ENCODE assay signal across 8 cellular contexts in the genomic region with DNA sequence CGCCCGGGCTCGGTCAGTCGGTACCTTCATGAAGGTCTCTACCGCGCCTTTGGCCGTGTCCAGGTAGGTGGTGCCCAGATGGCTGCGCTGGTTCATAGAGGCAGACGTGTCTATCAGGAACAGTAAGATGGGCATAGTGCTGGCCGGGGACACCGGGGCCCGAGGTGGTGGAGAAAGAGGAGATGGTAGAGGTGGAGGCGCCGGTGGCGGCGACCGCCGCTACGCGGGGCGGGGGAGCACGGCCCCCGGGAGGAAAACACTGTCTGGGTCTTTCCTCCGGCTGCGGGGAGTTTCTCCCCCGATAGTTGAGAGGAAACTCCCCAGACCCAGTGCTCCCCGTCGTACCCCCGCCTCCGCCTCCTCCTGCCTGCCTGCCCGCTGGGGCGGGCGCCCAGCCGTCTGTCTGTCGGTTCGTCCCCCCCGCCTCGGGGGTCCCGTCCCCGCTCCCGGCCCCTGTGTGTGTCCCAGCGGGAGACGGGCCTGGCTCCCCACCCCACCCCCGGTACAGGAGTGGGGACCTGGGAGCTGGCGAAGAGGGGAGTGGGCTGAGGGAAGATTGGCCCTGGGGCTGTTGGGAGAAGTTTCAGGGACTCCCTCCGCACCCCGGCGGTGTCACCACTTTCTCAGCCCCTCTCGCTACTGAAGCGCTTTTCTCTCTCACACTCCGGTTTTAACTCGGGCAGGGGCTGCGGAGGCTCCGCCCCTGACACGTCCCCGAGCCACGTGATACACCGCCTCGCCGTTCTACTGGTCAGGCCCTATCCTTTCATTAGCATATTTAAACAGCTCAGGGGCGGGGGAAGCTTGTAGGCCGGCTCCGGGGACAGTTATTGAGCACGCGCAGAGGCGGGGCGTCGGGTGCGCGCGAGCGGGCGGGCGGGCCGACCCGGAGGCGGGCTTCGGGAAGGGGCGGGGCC. TPM values are rescaled to one million over a fixed set of nuclear protein-coding genes. Genes with fewer than 3 reads are reported as not detected.
DNase-seq lines count a peak whose midpoint lies in the region; ATAC-seq, FAIRE-seq and TF ChIP-seq lines count a peak whose summit lies in the region.

A gene with protein sequence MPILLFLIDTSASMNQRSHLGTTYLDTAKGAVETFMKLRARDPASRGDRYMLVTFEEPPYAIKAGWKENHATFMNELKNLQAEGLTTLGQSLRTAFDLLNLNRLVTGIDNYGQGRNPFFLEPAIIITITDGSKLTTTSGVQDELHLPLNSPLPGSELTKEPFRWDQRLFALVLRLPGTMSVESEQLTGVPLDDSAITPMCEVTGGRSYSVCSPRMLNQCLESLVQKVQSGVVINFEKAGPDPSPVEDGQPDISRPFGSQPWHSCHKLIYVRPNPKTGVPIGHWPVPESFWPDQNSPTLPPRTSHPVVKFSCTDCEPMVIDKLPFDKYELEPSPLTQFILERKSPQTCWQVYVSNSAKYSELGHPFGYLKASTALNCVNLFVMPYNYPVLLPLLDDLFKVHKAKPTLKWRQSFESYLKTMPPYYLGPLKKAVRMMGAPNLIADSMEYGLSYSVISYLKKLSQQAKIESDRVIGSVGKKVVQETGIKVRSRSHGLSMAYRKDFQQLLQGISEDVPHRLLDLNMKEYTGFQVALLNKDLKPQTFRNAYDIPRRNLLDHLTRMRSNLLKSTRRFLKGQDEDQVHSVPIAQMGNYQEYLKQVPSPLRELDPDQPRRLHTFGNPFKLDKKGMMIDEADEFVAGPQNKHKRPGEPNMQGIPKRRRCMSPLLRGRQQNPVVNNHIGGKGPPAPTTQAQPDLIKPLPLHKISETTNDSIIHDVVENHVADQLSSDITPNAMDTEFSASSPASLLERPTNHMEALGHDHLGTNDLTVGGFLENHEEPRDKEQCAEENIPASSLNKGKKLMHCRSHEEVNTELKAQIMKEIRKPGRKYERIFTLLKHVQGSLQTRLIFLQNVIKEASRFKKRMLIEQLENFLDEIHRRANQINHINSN (minus strand): TSS at position 646 of the 917 bp plus-strand sequence. CDS start 511 bp downstream, at position 135.

- TF ChIP-seq CTCF in H1 (IDR thresholded peaks at IDR 0.05; ENCODE audit: control extremely low read depth in 1 of 3, insufficient read depth in 1 of 3, low read depth in 1 of 3, low read length in 3 of 3) = no peak

- 2% methylated on average over 46 of the region's 79 CpGs; no CpG with 5 or more reads in 1 of the 2 experiments for WGBS in H1 (ENCODE audit: extremely low coverage in 1 of 2, insufficient coverage in 1 of 2, insufficient read length in 1 of 2, insufficient replicate concordance in 2 of 2, low coverage in 1 of 2, low lambda C conversion rate in 2 of 2, missing lambda C conversion rate in 1 of 2), 2 experiments

- peak within 1 kb of the TSS; percentile 82 to 90 for H3K4me2 ChIP-seq in H1 (ENCODE audit: insufficient read depth in 1 of 2, low read depth in 2 of 2, low read length in 2 of 2)

- CTCF ChIA-PET in H1 (lab: Charles Lee; ENCODE audit: partially characterized antibody) = interaction anchor here (1.2 kb wide), 1 partner anchor 328 kb away, joined by 3 read pairs; no protein-coding TSS in a partner anchor

- H3K4me1 ChIP-seq in H1 (replicated peaks in 1 of 4; ENCODE audit: control insufficient read depth in 3 of 4, insufficient read depth in 4 of 4, low read length in 3 of 4) = no peaks in the 10 kb centered on the region; a peak in 1 of 7 replicates

- H2BK20ac ChIP-seq in H1 (ENCODE audit: low read length) = no peak within 1 kb of the TSS

- H4K91ac ChIP-seq in H1 (replicated peaks; ENCODE audit: insufficient read length, low read length) = peak within 1 kb of the TSS; percentile 93

- TF ChIP-seq POLR2A in H1 (IDR thresholded peaks at IDR 0.05; ENCODE audit: control extremely low read depth in 1 of 2, low read depth in 2 of 2, low read length in 2 of 2) = peak; percentile 100

- TF ChIP-seq RAD21 in H1 (IDR thresholded peaks at IDR 0.05 in 1 of 2, conservative IDR thresholded peaks at IDR 0.05 in 1 of 2; ENCODE audit: low read depth in 2 of 2, low read length in 2 of 2) = peak; percentile 1 to 14; a peak in 1 of 4 replicates

- H2AK5ac ChIP-seq in H1 (ENCODE audit: low read depth, low read length) = 0 out of 2 replicates have a peak within 1 kb of the TSS, but pooled peaks have one; percentile 47

- POLR2A ChIA-PET in H1 (lab: Charles Lee; ENCODE audit: partially characterized antibody) = interaction anchor here (0.5 to 2.9 kb wide), 106 partner anchors 9 to 1660 kb away, joined by 3 to 30 read pairs (median 4); a partner anchor contains a TSS

- H2AFZ ChIP-seq in H1 (ENCODE audit: low read length) = no peak within 1 kb of the TSS; the same call in 1 of the 2 replicates

- peak within 1 kb of the TSS; percentile 87 for H3K4ac ChIP-seq in H1 (replicated peaks; ENCODE audit: insufficient read length, low read depth, low read length)

- ATAC-seq in GM21367 (IDR thresholded peaks at IDR 0.05; ENCODE audit: unreplicated experiment) (peak; percentile 63), memory B cell (ENCODE audit: low read depth) (peak; percentile 73)

- peaks cover 23% of the 10 kb centered on the region for H3K36me3 Mint-ChIP-seq in memory B cell

- DNase-seq in COLO829 (ENCODE audit: low spot score) = peak; percentile 100
- peak; percentile 90 for DNase-seq in HTR-8/SVneo (ENCODE audit: insufficient read length, low spot score)
- DNase-seq in NOMO-1 treated with dmso at 0.1 percent for 144 hours (lab: John Stamatoyannopoulos, UW; ENCODE audit: unreplicated experiment) = peak; percentile 98
- peak; percentile 90 to 97 (median 94) for DNase-seq in activated CD8-positive, alpha-beta memory T cell treated with anti-CD3 and anti-CD28 coated beads for 48 hours (ENCODE audit: low read depth in 2 of 3, low spot score in 2 of 3)
- peak; percentile 98 to 99 for DNase-seq in H1 (ENCODE audit: low read depth in 1 of 2, low spot score in 2 of 2)
- DNase-seq in memory B cell (ENCODE audit: low spot score in 2 of 2) = peak; percentile 98 to 99
- peak; percentile 96 for DNase-seq in stimulated activated CD8-positive, alpha-beta memory T cell treated with anti-CD3 and anti-CD28 coated beads, Interleukin-12 subunit alpha, Interleukin-12 subunit beta, amount 100 ng/mL, for 24 hours (ENCODE audit: extremely low read depth)

- peak within 1 kb of the TSS; percentile 79 for H3K18ac ChIP-seq in H1 (ENCODE audit: extremely low read depth, low read length)

- no peaks in the 10 kb centered on the region for H3K27me3 Mint-ChIP-seq in memory B cell

- no peak within 1 kb of the TSS for H3K14ac ChIP-seq in H1 (ENCODE audit: insufficient read length)

- peak within 1 kb of the TSS; percentile 74 to 97 (median 82) for H3K9ac ChIP-seq in H1 (replicated peaks in 1 of 4; ENCODE audit: extremely low read depth in 1 of 4, low read depth in 3 of 4, low read length in 3 of 4)

- H3K79me2 ChIP-seq in H1 (ENCODE audit: control insufficient read depth in 1 of 2, insufficient read depth in 2 of 2, low read length in 2 of 2) = peaks cover 0 to 16% of the 10 kb centered on the region in 2 experiments; a peak in 2 of 4 replicates

- H3K23me2 ChIP-seq in H1 (ENCODE audit: low read depth, low read length) = peaks cover 7% of the 10 kb centered on the region

- peak within 1 kb of the TSS; percentile 83 for H3K27ac ChIP-seq in H1 (ENCODE audit: low read depth, low read length)

- H4K8ac ChIP-seq in H1 (ENCODE audit: extremely low read depth, insufficient read depth, low read length) = peak within 1 kb of the TSS; percentile 84

- no peaks in the 10 kb centered on the region for H3K9me3 ChIP-seq in H1 (ENCODE audit: insufficient read depth in 2 of 2, low read depth in 1 of 2, low read length in 1 of 2)

- no peaks in the 10 kb centered on the region for H3K27me3 ChIP-seq in H1 (replicated peaks in 1 of 4; ENCODE audit: control insufficient read depth in 3 of 4, extremely low read depth in 1 of 4, insufficient read depth in 3 of 4, low read length in 3 of 4)

- peaks cover 18% of the 10 kb centered on the region for H3K4me1 Mint-ChIP-seq in memory B cell

- H4K5ac ChIP-seq in H1 (ENCODE audit: insufficient read length, low read depth, low read length) = peak within 1 kb of the TSS; percentile 94

- H3K4me3 ChIP-seq in H1 (ENCODE audit: extremely low read depth in 1 of 4, insufficient read depth in 2 of 4, low read depth in 3 of 4, low read length in 4 of 4) = peak within 1 kb of the TSS; percentile 84 to 99 (median 92)

- H3K79me1 ChIP-seq in H1 (ENCODE audit: low read depth, low read length) = no peaks in the 10 kb centered on the region; the same call in 1 of the 2 replicates

- H3K9me3 Mint-ChIP-seq in memory B cell = peaks cover 2% of the 10 kb centered on the region

- no peak for TF ChIP-seq EP300 in H1 (IDR thresholded peaks at IDR 0.05; ENCODE audit: borderline replicate concordance in 1 of 2, low read depth in 2 of 2, low read length in 2 of 2)

- H3K27ac Mint-ChIP-seq in memory B cell = peak within 1 kb of the TSS; percentile 93

- H3K56ac ChIP-seq in H1 (replicated peaks; ENCODE audit: insufficient read length, low read depth, low read length) = peak within 1 kb of the TSS; percentile 87

- H2BK5ac ChIP-seq in H1 (ENCODE audit: low read depth, low read length) = peak within 1 kb of the TSS; percentile 88

- peaks cover 0 to 45% (median 8%) of the 10 kb centered on the region in 4 experiments; a peak in 3 of 8 replicates for H3K36me3 ChIP-seq in H1 (ENCODE audit: control insufficient read depth in 2 of 4, insufficient read depth in 4 of 4, low read length in 3 of 4)

- H2BK15ac ChIP-seq in H1 (ENCODE audit: low read length) = peak within 1 kb of the TSS; percentile 32; the same call in 1 of the 2 replicates

- no peak within 1 kb of the TSS for H2BK120ac ChIP-seq in H1 (replicated peaks; ENCODE audit: low read depth, low read length)

- peak; percentile 89 for FAIRE-seq in HTR-8/SVneo (lab: Jason Lieb, UNC)
- FAIRE-seq in H1 (lab: Jason Lieb, UNC) = no peak

- H2BK12ac ChIP-seq in H1 (ENCODE audit: low read depth, low read length) = no peak within 1 kb of the TSS

- no peak within 1 kb of the TSS for H3K23ac ChIP-seq in H1 (ENCODE audit: insufficient read length)

- H3K4me3 Mint-ChIP-seq in memory B cell = peak within 1 kb of the TSS; percentile 94

- H4K20me1 ChIP-seq in H1 (replicated peaks in 1 of 2; ENCODE audit: control insufficient read depth in 1 of 2, insufficient read depth in 2 of 2, low read length in 2 of 2) = no peaks in the 10 kb centered on the region

TF ChIP-seq in H1, 55 proteins besides CTCF, POLR2A, EP300 and RAD21 (continues in another document):
- TF ChIP-seq TAF7 (optimal IDR thresholded peaks at IDR 0.05; ENCODE audit: borderline replicate concordance, low read depth, low read length) (peak; percentile 97), TBP (IDR thresholded peaks at IDR 0.05; ENCODE audit: low read depth, low read length) (peak; percentile 98)

RNA-seq across cellular contexts. Expression of the gene that starts here (rescaled TPM):
- total RNA-seq in H1 (2021; fragmentation: NEBNext Ultra II Directional; extraction: Animal tissue kit (Norgen Biotek cat#: 25700)) = 42.6 and 42.8 TPM in 2 replicates
- 7.4 and 12.6 TPM in 2 replicates for polyA plus RNA-seq in H1 (2011; rRNA removed)
- 12.2 TPM for polyA plus RNA-seq in H1 (2011; cell fraction: cytosol; rRNA removed)
- 18.2 TPM for polyA plus RNA-seq in H1 (2011; cell fraction: nucleus; rRNA removed)
- polyA plus RNA-seq in H1 (2012, experiment 1 of 2) = 16.8 to 32.2 TPM (median 20.4 TPM) in 4 replicates
- 1.5 TPM for polyA plus RNA-seq in H1 (2012, experiment 2 of 2)
- polyA plus RNA-seq in H1 (2013, experiment 1 of 2) = 16.3 TPM
- 17.7 TPM for polyA plus RNA-seq in H1 (2013, experiment 2 of 2)
- polyA minus RNA-seq in H1 (2011; rRNA and poly(A)+ RNA removed) = 95.8 and 153 TPM in 2 replicates
- 25.7 TPM for polyA minus RNA-seq in H1 (2011; cell fraction: cytosol; rRNA and poly(A)+ RNA removed)
- polyA minus RNA-seq in H1 (2011; cell fraction: nucleus; rRNA and poly(A)+ RNA removed) = 101 TPM

Comparison
In these comparisons a context has a peak if more than half of its experiments do, and no peak if none do; other contexts are left out.
1. Peak in every context shown above with its lines: DNase-seq, ATAC-seq, H3K4me3 ChIP-seq and H3K27ac ChIP-seq.